Comparison of ENCODE assay signal across 21 cellular contexts in the genomic region with DNA sequence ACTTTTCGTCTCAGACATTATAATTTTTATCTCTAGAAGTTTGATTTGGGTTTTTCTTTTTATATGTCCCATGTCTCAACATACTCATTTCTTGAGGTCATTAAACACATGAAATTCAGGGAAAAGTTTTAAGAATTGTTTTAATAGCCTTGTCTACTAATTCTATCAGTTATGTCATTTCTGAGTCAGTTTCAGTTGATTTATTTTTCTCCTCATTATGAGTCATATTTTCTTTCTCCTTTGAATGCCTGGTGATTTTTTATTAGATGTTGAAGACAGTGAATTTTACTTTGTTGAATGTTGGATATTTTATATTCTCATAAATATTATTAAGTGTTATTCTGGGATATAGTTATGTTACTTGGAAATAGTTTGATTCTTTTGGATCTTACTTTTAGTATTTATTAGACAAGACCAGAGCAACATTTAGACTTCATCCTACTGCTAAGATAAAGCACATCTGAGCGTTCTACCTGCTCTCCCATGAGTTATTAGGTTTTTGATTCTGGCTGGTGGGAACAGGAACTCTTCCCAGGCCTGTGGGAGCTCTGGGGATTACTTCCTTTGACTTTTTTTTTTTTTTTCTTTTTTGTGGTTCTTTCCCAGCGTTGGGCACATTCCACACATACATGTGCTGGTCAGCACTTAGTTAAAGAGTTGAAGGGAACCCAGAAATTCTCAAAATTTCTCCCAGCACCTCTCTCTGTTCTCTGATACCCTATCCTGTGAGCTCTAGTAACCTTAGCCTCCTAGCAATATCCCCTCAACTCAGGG.
DNase-seq lines count a peak whose midpoint lies in the region; ATAC-seq, FAIRE-seq and TF ChIP-seq lines count a peak whose summit lies in the region.
"Had no signal": no experiment of that assay in that cellular context is flagged by ENCODE, and none has a peak within 500 bp of the region (broad histone marks: within the 10 kb centered on the region; RNA-seq: fewer than 3 reads in every experiment).

No MANE protein-coding gene starts in this region.

- H2AFZ ChIP-seq in astrocyte (ENCODE audit: low read depth, low read length) = no peak overlapping the region

- DNase-seq in activated naive CD4-positive, alpha-beta T cell treated with anti-CD3 and anti-CD28 coated beads, Interleukin-2, amount 10 ng/mL, durations not matched to agents 7 days and 5 days = no peak
- DNase-seq in astrocyte (ENCODE audit: low read depth) (peak; percentile 64), foreskin keratinocyte (peak in 1 of 2 donors; percentile 67), AG08396 (ENCODE audit: low spot score) (no peak), NCI-H82 (lab: John Stamatoyannopoulos, UW) (no peak)
- no peak for DNase-seq in activated CD8-positive, alpha-beta memory T cell treated with anti-CD3 and anti-CD28 coated beads, Interleukin-2, amount 50 U/mL, for 48 hours
- DNase-seq: activated CD4-positive, alpha-beta T cell treated with anti-CD3 and anti-CD28 coated beads, Interleukin-2, amount 50 U/mL, for 1 hour; activated CD8-positive, alpha-beta memory T cell treated with anti-CD3 and anti-CD28 coated beads, Interleukin-2, amount 50 U/mL, for 4 hours; C1 segment of cervical spinal cord; effector memory CD8-positive, alpha-beta T cell; H7; IMR-90; naive thymus-derived CD4-positive, alpha-beta T cell; NCI-H1417 treated with DMSO at 0.1 percent for 48 hours; NCI-H510A; right lobe of liver; SK-N-SH; upper lobe of right lung had no signal

- H3K27ac ChIP-seq in astrocyte (ENCODE audit: low read depth, low read length) (peak overlapping the region; percentile 82), foreskin keratinocyte (peak overlapping the region; percentile 78), thymus (ENCODE audit: low read depth) (peak overlapping the region; percentile 18)
- H3K27ac ChIP-seq: ascending aorta, right lobe of liver, upper lobe of right lung had no signal

- H3K4me2 ChIP-seq in astrocyte (ENCODE audit: low read length) = peak overlapping the region; percentile 64
- H3K4me2 ChIP-seq: SK-N-SH had no signal

- H3K27me3 Mint-ChIP-seq in activated naive CD4-positive, alpha-beta T cell treated with anti-CD3 and anti-CD28 coated beads, Interleukin-2, amount 50 U/mL, for 24 hours = no peaks in the 10 kb centered on the region
- H3K27me3 Mint-ChIP-seq in activated naive CD4-positive, alpha-beta T cell treated with anti-CD3 and anti-CD28 coated beads, Interleukin-2, amount 10 ng/mL, durations not matched to agents 7 days and 5 days = no peaks in the 10 kb centered on the region
- peaks cover 11% of the 10 kb centered on the region for H3K27me3 Mint-ChIP-seq in astrocyte (ENCODE audit: low read depth, unreplicated experiment)
- H3K27me3 Mint-ChIP-seq: effector memory CD8-positive, alpha-beta T cell; naive thymus-derived CD4-positive, alpha-beta T cell had no signal

- H3K9me3 ChIP-seq in astrocyte (ENCODE audit: insufficient read depth, low read depth, low read length) = no peaks in the 10 kb centered on the region
- H3K9me3 ChIP-seq in thymus (ENCODE audit: control insufficient read depth) = no peaks in the 10 kb centered on the region
- H3K9me3 ChIP-seq: ascending aorta, right lobe of liver, SK-N-SH, upper lobe of right lung had no signal

- H3K36me3 ChIP-seq in astrocyte (ENCODE audit: insufficient read depth, low read length) (no peaks in the 10 kb centered on the region), thymus (ENCODE audit: control insufficient read depth, insufficient read depth) (no peaks in the 10 kb centered on the region)
- H3K36me3 ChIP-seq: ascending aorta, right lobe of liver, upper lobe of right lung had no signal

- H3K4me3 Mint-ChIP-seq in activated naive CD4-positive, alpha-beta T cell treated with anti-CD3 and anti-CD28 coated beads, Interleukin-2, amount 50 U/mL, for 24 hours = peak overlapping the region; percentile 64
- no peak overlapping the region for H3K4me3 Mint-ChIP-seq in activated naive CD4-positive, alpha-beta T cell treated with anti-CD3 and anti-CD28 coated beads, Interleukin-2, amount 10 ng/mL, durations not matched to agents 7 days and 5 days
- no peak overlapping the region for H3K4me3 Mint-ChIP-seq in astrocyte (ENCODE audit: unreplicated experiment)
- H3K4me3 Mint-ChIP-seq: effector memory CD8-positive, alpha-beta T cell; naive thymus-derived CD4-positive, alpha-beta T cell had no signal

- H3K4me1 ChIP-seq in astrocyte (ENCODE audit: insufficient read depth, low read length) (peaks cover 10% of the 10 kb centered on the region), foreskin keratinocyte (peaks cover 17% of the 10 kb centered on the region), thymus (ENCODE audit: control insufficient read depth, insufficient read depth, low read length) (no peaks in the 10 kb centered on the region)
- H3K4me1 ChIP-seq: ascending aorta, right lobe of liver, upper lobe of right lung had no signal

- H4K20me1 ChIP-seq in astrocyte (ENCODE audit: insufficient read depth, low read length) = no peaks in the 10 kb centered on the region

- peaks cover 36% of the 10 kb centered on the region for H3K4me1 Mint-ChIP-seq in activated naive CD4-positive, alpha-beta T cell treated with anti-CD3 and anti-CD28 coated beads, Interleukin-2, amount 50 U/mL, for 24 hours
- H3K4me1 Mint-ChIP-seq in activated naive CD4-positive, alpha-beta T cell treated with anti-CD3 and anti-CD28 coated beads, Interleukin-2, amount 10 ng/mL, durations not matched to agents 7 days and 5 days = no peaks in the 10 kb centered on the region
- H3K4me1 Mint-ChIP-seq in astrocyte (ENCODE audit: low read depth, unreplicated experiment) = peaks cover 33% of the 10 kb centered on the region

- H3K27me3 ChIP-seq in astrocyte (ENCODE audit: insufficient read depth, low read length) (no peaks in the 10 kb centered on the region), foreskin keratinocyte (no peaks in the 10 kb centered on the region), thymus (ENCODE audit: control insufficient read depth, insufficient read depth) (no peaks in the 10 kb centered on the region)
- H3K27me3 ChIP-seq: ascending aorta, right lobe of liver, upper lobe of right lung had no signal

- no peak overlapping the region for H3K4me3 ChIP-seq in astrocyte (ENCODE audit: insufficient read depth, low read depth, low read length)
- H3K4me3 ChIP-seq in thymus (ENCODE audit: low read length) = no peak overlapping the region
- H3K4me3 ChIP-seq: ascending aorta, right lobe of liver, upper lobe of right lung had no signal

- TF ChIP-seq CTCF in astrocyte (IDR thresholded peaks at IDR 0.05; ENCODE audit: insufficient read depth, low read depth, low read length) = no peak
- TF ChIP-seq CTCF in foreskin keratinocyte (conservative IDR thresholded peaks at IDR 0.05) = no peak

- FAIRE-seq in astrocyte (lab: Jason Lieb, UNC) = no peak

- H3K36me3 Mint-ChIP-seq in activated naive CD4-positive, alpha-beta T cell treated with anti-CD3 and anti-CD28 coated beads, Interleukin-2, amount 50 U/mL, for 24 hours = peaks cover 2% of the 10 kb centered on the region
- H3K36me3 Mint-ChIP-seq in activated naive CD4-positive, alpha-beta T cell treated with anti-CD3 and anti-CD28 coated beads, Interleukin-2, amount 10 ng/mL, durations not matched to agents 7 days and 5 days = no peaks in the 10 kb centered on the region
- no peaks in the 10 kb centered on the region for H3K36me3 Mint-ChIP-seq in astrocyte (ENCODE audit: low read depth, unreplicated experiment)

- peaks cover 4% of the 10 kb centered on the region for H3K9me3 Mint-ChIP-seq in activated naive CD4-positive, alpha-beta T cell treated with anti-CD3 and anti-CD28 coated beads, Interleukin-2, amount 50 U/mL, for 24 hours
- peaks cover 2% of the 10 kb centered on the region for H3K9me3 Mint-ChIP-seq in activated naive CD4-positive, alpha-beta T cell treated with anti-CD3 and anti-CD28 coated beads, Interleukin-2, amount 10 ng/mL, durations not matched to agents 7 days and 5 days
- no peaks in the 10 kb centered on the region for H3K9me3 Mint-ChIP-seq in astrocyte (ENCODE audit: unreplicated experiment)
- H3K9me3 Mint-ChIP-seq: effector memory CD8-positive, alpha-beta T cell; naive thymus-derived CD4-positive, alpha-beta T cell had no signal

- no peaks in the 10 kb centered on the region for H3K79me2 ChIP-seq in astrocyte (ENCODE audit: insufficient read depth, low read length)

- ATAC-seq in foreskin keratinocyte = peak; percentile 65
- ATAC-seq: effector memory CD8-positive, alpha-beta T cell; naive thymus-derived CD4-positive, alpha-beta T cell; right lobe of liver; upper lobe of right lung had no signal

- H3K9ac ChIP-seq in astrocyte (ENCODE audit: low read length) = no peak overlapping the region
- H3K9ac ChIP-seq: SK-N-SH had no signal

- 64% methylated on average over 3 of the region's 3 CpGs for WGBS in thymus

- H3K27ac Mint-ChIP-seq in activated naive CD4-positive, alpha-beta T cell treated with anti-CD3 and anti-CD28 coated beads, Interleukin-2, amount 50 U/mL, for 24 hours = peak overlapping the region; percentile 97
- no peak overlapping the region for H3K27ac Mint-ChIP-seq in activated naive CD4-positive, alpha-beta T cell treated with anti-CD3 and anti-CD28 coated beads, Interleukin-2, amount 10 ng/mL, durations not matched to agents 7 days and 5 days
- H3K27ac Mint-ChIP-seq in astrocyte (ENCODE audit: unreplicated experiment) = peak overlapping the region; percentile 97
- H3K27ac Mint-ChIP-seq: effector memory CD8-positive, alpha-beta T cell had no signal

- CTCF ChIA-PET in activated naive CD4-positive, alpha-beta T cell treated with anti-CD3 and anti-CD28 coated beads, Interleukin-2, amount 10 ng/mL, durations not matched to agents 7 days and 5 days (lab: Charles Lee) = interaction anchor here (1.2 kb wide), 1 partner anchor 136 kb away, joined by 3 read pairs; no protein-coding TSS in a partner anchor

Comparison
In these comparisons a context has a peak if more than half of its experiments do, and no peak if none do; other contexts are left out.
1. H3K27ac ChIP-seq: peak in every context shown above with its lines; median percentile 82 in astrocyte; 78 in foreskin keratinocyte; 18 in thymus.